In the genomic region with DNA sequence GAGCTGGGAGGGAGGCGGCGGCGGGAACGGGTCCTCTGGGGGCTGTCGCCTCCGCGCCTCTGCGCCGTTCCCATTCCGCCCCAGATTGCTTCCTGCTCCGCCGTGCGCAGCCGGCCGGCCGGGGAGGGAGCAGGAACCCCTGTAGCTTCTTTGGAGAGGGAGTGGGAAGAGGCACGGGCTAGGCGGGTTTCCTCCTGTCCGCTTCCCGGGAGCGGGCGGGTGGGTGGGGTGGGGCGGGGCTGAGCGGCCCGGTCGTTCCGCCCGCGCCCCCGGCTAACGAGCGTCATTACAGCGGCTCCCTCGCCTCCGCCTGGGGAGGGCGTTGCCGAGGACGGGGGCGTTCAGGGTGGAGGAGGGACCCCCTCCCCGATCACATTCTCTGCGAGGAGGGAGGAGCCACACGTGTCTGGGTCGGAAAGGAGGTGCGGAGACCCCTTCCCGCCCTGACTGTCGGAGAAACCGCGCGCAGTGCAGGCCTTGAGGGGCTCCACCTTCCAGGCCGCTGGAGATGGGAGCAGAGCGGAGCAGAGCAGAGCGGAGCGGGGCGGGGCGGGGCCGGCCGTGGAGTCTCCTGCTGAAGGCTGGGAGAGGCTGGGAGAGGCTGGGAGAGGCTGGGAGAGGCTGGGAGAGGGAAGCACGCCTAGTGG, we compare ENCODE assay signal across 11 cellular contexts. TPM values are rescaled to one million over a fixed set of nuclear protein-coding genes. Genes with fewer than 3 reads are reported as not detected.
DNase-seq lines count a peak whose midpoint lies in the region; ATAC-seq and TF ChIP-seq lines count a peak whose summit lies in the region.
"Had no signal": no experiment of that assay in that cellular context is flagged by ENCODE, and none has a peak within 500 bp of the region (broad histone marks: within the 10 kb centered on the region; RNA-seq: fewer than 3 reads in every experiment).

No MANE protein-coding gene starts in this region.

- H3K36me3 ChIP-seq in esophagus (ENCODE audit: control insufficient read depth in 2 of 2, insufficient read depth in 2 of 2, low read length in 1 of 2) (peaks cover 5 to 60% of the 10 kb centered on the region in 2 donors), lower lobe of right lung (peaks cover 88% of the 10 kb centered on the region), thoracic aorta (peaks cover 18% of the 10 kb centered on the region)

- H3K4me3 Mint-ChIP-seq in T-helper 2 cell treated with Interferon-gamma antibody and Interleukin-4, amounts not matched to agents 5 μg/mL and 100 μg/mL, for 36 hours, result no peak overlapping the region

- H3K27me3 Mint-ChIP-seq in T-helper 2 cell treated with Interferon-gamma antibody and Interleukin-4, amounts not matched to agents 5 μg/mL and 100 μg/mL, for 36 hours (ENCODE audit: low read depth), result no peaks in the 10 kb centered on the region

- TF ChIP-seq CTCF in lower lobe of right lung (IDR thresholded peaks at IDR 0.05) (no peak), thoracic aorta (IDR thresholded peaks at IDR 0.05) (no peak)

- H3K9me3 ChIP-seq in esophagus (ENCODE audit: control insufficient read depth in 2 of 2, insufficient read depth in 1 of 2, low read depth in 1 of 2, low read length in 1 of 2), result no peaks in the 10 kb centered on the region
- H3K9me3 ChIP-seq in lower lobe of right lung, result no peaks in the 10 kb centered on the region
- no peaks in the 10 kb centered on the region for H3K9me3 ChIP-seq in thoracic aorta

- H3K4me1 ChIP-seq in esophagus (ENCODE audit: control insufficient read depth in 2 of 2, insufficient read depth in 2 of 2, low read length in 1 of 2), result peaks cover 0 to 21% of the 10 kb centered on the region in 2 donors
- peaks cover 16% of the 10 kb centered on the region for H3K4me1 ChIP-seq in lower lobe of right lung
- H3K4me1 ChIP-seq in thoracic aorta (ENCODE audit: control insufficient read depth in 1 of 2, low read depth in 2 of 2), result peaks cover 0 to 8% of the 10 kb centered on the region in 2 donors

- H3K36me3 Mint-ChIP-seq in T-helper 2 cell treated with Interferon-gamma antibody and Interleukin-4, amounts not matched to agents 5 μg/mL and 100 μg/mL, for 36 hours (ENCODE audit: low read depth), result no peaks in the 10 kb centered on the region

- ATAC-seq in lower lobe of right lung (no peak), thoracic aorta (ENCODE audit: insufficient number of reproducible peaks, low FRiP score, low read depth) (no peak), GM21447 (IDR thresholded peaks at IDR 0.05; ENCODE audit: unreplicated experiment) (no peak)

- intact Hi-C loops in lower lobe of right lung (cut with DNase I), result no loop called here

- 27 to 32% methylated on average over 49 to 58 of the region's 58 CpGs for WGBS in esophagus, 2 donors

- H3K4me3 ChIP-seq in esophagus (ENCODE audit: low read depth in 1 of 2, low read length in 2 of 2) (peak overlapping the region; percentile 12 to 25), lower lobe of right lung (peak overlapping the region; percentile 37), thoracic aorta (peak overlapping the region; percentile 72)

- no peaks in the 10 kb centered on the region for H3K9me3 Mint-ChIP-seq in T-helper 2 cell treated with Interferon-gamma antibody and Interleukin-4, amounts not matched to agents 5 μg/mL and 100 μg/mL, for 36 hours

- H3K27ac ChIP-seq in esophagus (ENCODE audit: low read depth in 2 of 2, low read length in 1 of 2), result peak overlapping the region; percentile 3 to 70
- H3K27ac ChIP-seq in lower lobe of right lung, result no peak overlapping the region
- H3K27ac ChIP-seq in thoracic aorta, result no peak overlapping the region

- no peaks in the 10 kb centered on the region for H3K27me3 ChIP-seq in esophagus (ENCODE audit: control insufficient read depth in 1 of 2, insufficient read depth in 2 of 2, low read length in 2 of 2)
- H3K27me3 ChIP-seq in lower lobe of right lung (ENCODE audit: low read depth), result no peaks in the 10 kb centered on the region
- H3K27me3 ChIP-seq in thoracic aorta (replicated peaks; ENCODE audit: insufficient read depth), result no peaks in the 10 kb centered on the region

- DNase-seq in NCI-H1105 treated with DMSO at 0.1 percent for 48 hours (lab: John Stamatoyannopoulos, UW) (peak; percentile 55), lower lobe of right lung (peak; percentile 39), thoracic aorta (ENCODE audit: low spot score) (no peak), DMS114 treated with DMSO at 0.1 percent for 48 hours (lab: John Stamatoyannopoulos, UW; ENCODE audit: unreplicated experiment) (no peak), dermis blood vessel endothelial cell (no peak)
- no peak for DNase-seq in T-helper 2 cell treated with Interferon-gamma antibody and Interleukin-4, amounts not matched to agents 5 μg/mL and 100 μg/mL, for 36 hours (ENCODE audit: low spot score)
- DNase-seq: activated CD8-positive, alpha-beta memory T cell treated with anti-CD3 and anti-CD28 coated beads for 24 hours; mammary epithelial cell had no signal

- H3K27ac Mint-ChIP-seq in T-helper 2 cell treated with Interferon-gamma antibody and Interleukin-4, amounts not matched to agents 5 μg/mL and 100 μg/mL, for 36 hours, result no peak overlapping the region

- H3K4me1 Mint-ChIP-seq in T-helper 2 cell treated with Interferon-gamma antibody and Interleukin-4, amounts not matched to agents 5 μg/mL and 100 μg/mL, for 36 hours (ENCODE audit: low read depth), result peaks cover 4% of the 10 kb centered on the region

RNA-seq across cellular contexts. Expression of gene AGAP3, which starts 39.7 kb away (rescaled TPM):
- polyA plus RNA-seq in esophagus, result 10 to 100 TPM; 60.8 to 98.8 TPM
- total RNA-seq in lower lobe of right lung (157 TPM), thoracic aorta (10 to 100 TPM; 52.1 to 62.8 TPM), dermis blood vessel endothelial cell (94.9 and 142 TPM in 2 replicates)

RNA-seq across cellular contexts. Expression of gene GBX1, which starts 41.5 kb away (rescaled TPM):
- not detected for polyA plus RNA-seq in esophagus
- total RNA-seq in lower lobe of right lung (not detected), thoracic aorta (not detected), dermis blood vessel endothelial cell (not detected in 2 replicates)
- total RNA-seq: cerebellum, mammary epithelial cell had no signal
- polyA plus RNA-seq: mammary epithelial cell had no signal

RNA-seq across cellular contexts. Expression of gene TMUB1, which starts 42.7 kb away (rescaled TPM):
- polyA plus RNA-seq in esophagus, result 10 to 100 TPM; 33.4 to 64.2 TPM
- total RNA-seq in lower lobe of right lung (37.4 TPM), thoracic aorta (10 to 100 TPM; 25.7 to 35.2 TPM), dermis blood vessel endothelial cell (28.4 and 35.6 TPM in 2 replicates)

RNA-seq across cellular contexts. Expression of gene FASTK, which starts 45.3 kb away (rescaled TPM):
- polyA plus RNA-seq in esophagus, result 100 to 1,000 TPM in 1 of 2 donors, 10 to 100 TPM in 1; 80.0 to 144 TPM
- 54.4 TPM for total RNA-seq in lower lobe of right lung
- total RNA-seq in thoracic aorta, result 100 to 1,000 TPM in 1 of 2 donors, 10 to 100 TPM in 1; 59.0 to 110 TPM
- 67.0 and 69.6 TPM in 2 replicates for total RNA-seq in dermis blood vessel endothelial cell

Comparison
In these comparisons a context has a peak if more than half of its experiments do, and no peak if none do; other contexts are left out.
1. DNase-seq: peak in NCI-H1105 treated with DMSO at 0.1 percent for 48 hours (single experiment) and lower lobe of right lung (single experiment); none in thoracic aorta (single experiment), DMS114 treated with DMSO at 0.1 percent for 48 hours (single experiment), T-helper 2 cell treated with Interferon-gamma antibody and Interleukin-4, amounts not matched to agents 5 μg/mL and 100 μg/mL, for 36 hours (single experiment) and dermis blood vessel endothelial cell (single experiment).
2. H3K27ac ChIP-seq: peak in esophagus (2 of 2); none in lower lobe of right lung (single experiment) and thoracic aorta (0 of 2).
3. H3K4me3 ChIP-seq: peak in every context shown above with its lines; median percentile 72 in thoracic aorta; 37 in lower lobe of right lung; 18 in esophagus.